Comparison of ENCODE assay signal across 23 cellular contexts in the genomic region with DNA sequence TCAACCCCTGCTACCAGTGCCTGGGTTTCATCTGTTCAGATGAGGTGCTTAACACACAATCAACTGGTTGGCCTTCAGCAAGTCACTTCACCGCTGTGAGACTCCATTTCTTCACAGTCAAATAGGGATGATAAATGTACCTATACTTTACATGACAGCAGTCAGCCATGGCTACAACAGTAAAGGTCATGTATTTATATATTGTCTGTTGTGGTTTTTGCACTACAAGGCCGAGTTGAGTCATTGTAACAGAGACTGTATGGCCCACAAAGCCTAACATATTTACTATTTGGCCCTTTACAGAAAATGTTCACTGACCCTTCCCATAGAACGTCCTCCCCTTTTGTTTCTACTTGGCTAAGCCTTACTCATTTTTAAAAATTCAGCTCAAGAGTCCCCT.
"Had no signal": no experiment of that assay in that cellular context is flagged by ENCODE, and none has a peak within 500 bp of the region (broad histone marks: within the 10 kb centered on the region; RNA-seq: fewer than 3 reads in every experiment).

No MANE protein-coding gene starts in this region.

- H3K27ac ChIP-seq: colonic mucosa, epithelial cell of prostate, esophagus squamous epithelium, heart right ventricle, left lung, lower lobe of right lung had no signal

- DNase-seq: cortex of kidney; effector CD8-positive, alpha-beta T cell; effector memory CD8-positive, alpha-beta T cell; esophagus squamous epithelium; foreskin fibroblast; foreskin melanocyte; hippocampal formation; left cardiac atrium; left lung; left ventricle myocardium superior; lower lobe of right lung; mesenchymal stem cell had no signal

- ATAC-seq: effector memory CD8-positive, alpha-beta T cell; heart right ventricle; left cardiac atrium had no signal

- H3K4me3 ChIP-seq: colonic mucosa, esophagus squamous epithelium, gastrocnemius medialis, heart right ventricle, left lung, lower lobe of right lung, mucosa of descending colon had no signal

- H3K9me3 Mint-ChIP-seq: endodermal cell, mesothelial cell of epicardium had no signal

- H3K27me3 ChIP-seq: colonic mucosa, esophagus squamous epithelium, gastrocnemius medialis, left lung had no signal

- H3K4me3 Mint-ChIP-seq: dendritic cell treated with granulocyte-macrophage colony-stimulating factor and Interleukin-4, amounts not matched to agents 40 ng/mL and 50 ng/mL, for 4 days; effector memory CD8-positive, alpha-beta T cell; endodermal cell; mesothelial cell of epicardium had no signal

- H3K4me1 Mint-ChIP-seq: mesothelial cell of epicardium had no signal

- H3K27ac Mint-ChIP-seq: dendritic cell treated with granulocyte-macrophage colony-stimulating factor and Interleukin-4, amounts not matched to agents 40 ng/mL and 50 ng/mL, for 4 days; effector memory CD8-positive, alpha-beta T cell; endodermal cell; mesothelial cell of epicardium had no signal

- H3K4me1 ChIP-seq: colonic mucosa, esophagus squamous epithelium, gastrocnemius medialis, heart right ventricle, left lung, lower lobe of right lung had no signal

- FAIRE-seq: endometrium, islet of Langerhans, keratinocyte had no signal

- H3K9me3 ChIP-seq: colonic mucosa, esophagus squamous epithelium, gastrocnemius medialis, heart right ventricle, left lung, lower lobe of right lung, mucosa of descending colon had no signal

- H3K36me3 ChIP-seq: colonic mucosa, esophagus squamous epithelium, gastrocnemius medialis, heart right ventricle, left lung, lower lobe of right lung had no signal

- H3K27me3 Mint-ChIP-seq: dendritic cell treated with granulocyte-macrophage colony-stimulating factor and Interleukin-4, amounts not matched to agents 40 ng/mL and 50 ng/mL, for 4 days; effector memory CD8-positive, alpha-beta T cell had no signal

- H3K36me3 Mint-ChIP-seq: mesothelial cell of epicardium had no signal
